In the genomic region with DNA sequence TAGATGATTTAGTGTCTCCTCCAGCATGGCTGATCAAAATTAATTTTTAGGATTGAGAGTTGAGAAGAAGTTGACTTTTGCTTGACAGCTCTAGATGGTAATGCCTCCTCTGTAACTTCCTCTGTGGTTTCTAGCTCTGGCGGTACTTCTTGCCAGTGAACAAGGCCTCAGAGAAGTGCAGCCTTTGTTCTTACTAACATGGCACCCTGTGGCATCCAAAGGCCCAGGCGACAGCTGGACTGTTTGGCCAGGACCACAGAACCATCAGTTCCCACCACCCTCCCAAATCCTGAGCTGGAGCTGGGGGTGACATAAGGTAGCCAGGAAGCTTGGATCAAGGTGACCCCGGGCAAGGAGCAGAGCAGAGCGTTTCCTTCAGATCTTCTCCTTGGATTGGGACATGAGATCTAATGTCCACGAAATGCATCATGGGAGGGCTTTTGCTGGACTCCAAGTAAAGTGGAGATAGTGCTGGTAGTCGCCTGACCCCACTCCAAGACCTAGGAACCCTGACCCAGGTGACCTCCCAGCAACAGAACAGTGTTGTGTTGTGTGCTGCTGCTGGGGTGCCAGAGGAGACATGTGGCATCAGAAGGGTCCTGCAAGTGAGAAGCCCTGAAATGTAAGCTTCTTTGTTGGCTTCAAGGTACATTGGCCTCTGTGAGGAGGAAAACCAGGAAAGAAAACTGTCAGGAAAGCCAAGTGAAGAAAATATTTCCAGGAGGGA, we compare ENCODE assay signal across 1 cellular context.
TF ChIP-seq lines count a peak whose summit lies in the region.

No MANE protein-coding gene starts in this region.

TF ChIP-seq in HCT116, 20 proteins besides CTCF, POLR2A, EP300 and RAD21 (continued from another document):
- TF ChIP-seq, protein P1, sequence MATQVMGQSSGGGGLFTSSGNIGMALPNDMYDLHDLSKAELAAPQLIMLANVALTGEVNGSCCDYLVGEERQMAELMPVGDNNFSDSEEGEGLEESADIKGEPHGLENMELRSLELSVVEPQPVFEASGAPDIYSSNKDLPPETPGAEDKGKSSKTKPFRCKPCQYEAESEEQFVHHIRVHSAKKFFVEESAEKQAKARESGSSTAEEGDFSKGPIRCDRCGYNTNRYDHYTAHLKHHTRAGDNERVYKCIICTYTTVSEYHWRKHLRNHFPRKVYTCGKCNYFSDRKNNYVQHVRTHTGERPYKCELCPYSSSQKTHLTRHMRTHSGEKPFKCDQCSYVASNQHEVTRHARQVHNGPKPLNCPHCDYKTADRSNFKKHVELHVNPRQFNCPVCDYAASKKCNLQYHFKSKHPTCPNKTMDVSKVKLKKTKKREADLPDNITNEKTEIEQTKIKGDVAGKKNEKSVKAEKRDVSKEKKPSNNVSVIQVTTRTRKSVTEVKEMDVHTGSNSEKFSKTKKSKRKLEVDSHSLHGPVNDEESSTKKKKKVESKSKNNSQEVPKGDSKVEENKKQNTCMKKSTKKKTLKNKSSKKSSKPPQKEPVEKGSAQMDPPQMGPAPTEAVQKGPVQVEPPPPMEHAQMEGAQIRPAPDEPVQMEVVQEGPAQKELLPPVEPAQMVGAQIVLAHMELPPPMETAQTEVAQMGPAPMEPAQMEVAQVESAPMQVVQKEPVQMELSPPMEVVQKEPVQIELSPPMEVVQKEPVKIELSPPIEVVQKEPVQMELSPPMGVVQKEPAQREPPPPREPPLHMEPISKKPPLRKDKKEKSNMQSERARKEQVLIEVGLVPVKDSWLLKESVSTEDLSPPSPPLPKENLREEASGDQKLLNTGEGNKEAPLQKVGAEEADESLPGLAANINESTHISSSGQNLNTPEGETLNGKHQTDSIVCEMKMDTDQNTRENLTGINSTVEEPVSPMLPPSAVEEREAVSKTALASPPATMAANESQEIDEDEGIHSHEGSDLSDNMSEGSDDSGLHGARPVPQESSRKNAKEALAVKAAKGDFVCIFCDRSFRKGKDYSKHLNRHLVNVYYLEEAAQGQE (IDR thresholded peaks at IDR 0.05; ENCODE audit: low read depth): no peak
- no peak for TF ChIP-seq SP1 (IDR thresholded peaks at IDR 0.05; ENCODE audit: low read depth)
- TF ChIP-seq EZH2phosphoT487 (IDR thresholded peaks at IDR 0.05; ENCODE audit: borderline replicate concordance): no peak
- TF ChIP-seq YY1 (IDR thresholded peaks at IDR 0.05; ENCODE audit: extremely low read depth, insufficient replicate concordance, low read depth, low read length): no peak
- TF ChIP-seq EGR1 (IDR thresholded peaks at IDR 0.05; ENCODE audit: low read depth): no peak
- TF ChIP-seq, protein P2, sequence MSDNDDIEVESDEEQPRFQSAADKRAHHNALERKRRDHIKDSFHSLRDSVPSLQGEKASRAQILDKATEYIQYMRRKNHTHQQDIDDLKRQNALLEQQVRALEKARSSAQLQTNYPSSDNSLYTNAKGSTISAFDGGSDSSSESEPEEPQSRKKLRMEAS (IDR thresholded peaks at IDR 0.05): no peak
- TF ChIP-seq ZNF274 (IDR thresholded peaks at IDR 0.05; ENCODE audit: low read depth, low read length): no peak
- no peak for TF ChIP-seq EZH2 (IDR thresholded peaks at IDR 0.05)
